In the genomic region with DNA sequence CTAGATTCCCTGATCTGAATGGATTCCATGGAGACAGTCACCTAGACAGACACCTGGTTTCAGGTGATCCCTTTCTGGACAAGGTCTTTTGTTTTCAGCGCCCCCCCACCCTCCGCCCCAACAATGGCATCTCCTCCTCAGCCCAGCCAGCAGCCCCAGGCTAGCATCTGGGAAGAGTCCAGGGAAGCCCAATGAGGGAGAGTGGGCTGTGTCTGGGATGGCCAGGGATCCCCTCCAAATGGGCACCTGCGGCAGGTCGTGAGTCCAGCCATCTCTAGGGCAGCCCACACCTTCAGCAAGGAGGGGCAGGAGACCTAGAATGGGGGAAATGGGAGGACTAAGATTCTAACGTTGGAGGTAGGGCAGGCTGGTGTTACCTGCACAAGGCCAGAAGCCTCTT, we compare ENCODE assay signal across 14 cellular contexts. TPM values are rescaled to one million over a fixed set of nuclear protein-coding genes. Genes with fewer than 3 reads are reported as not detected.
DNase-seq lines count a peak whose midpoint lies in the region; ATAC-seq and TF ChIP-seq lines count a peak whose summit lies in the region.
"Had no signal": no experiment of that assay in that cellular context is flagged by ENCODE, and none has a peak within 500 bp of the region (broad histone marks: within the 10 kb centered on the region; RNA-seq: fewer than 3 reads in every experiment).

No MANE protein-coding gene starts in this region.

- TF ChIP-seq CTCF in Caco-2 (IDR thresholded peaks at IDR 0.05; ENCODE audit: insufficient read depth in 1 of 2, low read depth in 1 of 2, low read length in 1 of 2, severe bottlenecking in 1 of 2, unreplicated experiment in 1 of 2), result no peak
- TF ChIP-seq CTCF in WTC11 (IDR thresholded peaks at IDR 0.05), result no peak
- no peak for TF ChIP-seq CTCF in psoas muscle (IDR thresholded peaks at IDR 0.05)

- no peak overlapping the region for H3K27ac ChIP-seq in iPS-18a (ENCODE audit: low read length)
- H3K27ac ChIP-seq in psoas muscle, result no peak overlapping the region
- H3K27ac ChIP-seq: epithelial cell of prostate had no signal

- POLR2A ChIA-PET in Caco-2 (lab: Charles Lee) (no interaction called here), WTC11 (lab: Charles Lee) (no interaction called here)

- no peaks in the 10 kb centered on the region for H3K9me3 ChIP-seq in Caco-2
- no peaks in the 10 kb centered on the region for H3K9me3 ChIP-seq in iPS-18a (ENCODE audit: control insufficient read depth, low read depth, low read length)
- H3K9me3 ChIP-seq in psoas muscle, result no peaks in the 10 kb centered on the region
- H3K9me3 ChIP-seq: BE2C had no signal

- peak overlapping the region; percentile 67 for H3K4me3 Mint-ChIP-seq in Caco-2 (ENCODE audit: unreplicated experiment)
- peak overlapping the region; percentile 61 for H3K4me3 Mint-ChIP-seq in WTC11
- H3K4me3 Mint-ChIP-seq: activated CD4-positive, alpha-beta T cell treated with anti-CD3 and anti-CD28 coated beads, Interleukin-2, amount 10 ng/mL, durations not matched to agents 7 days and 5 days had no signal

- H3K36me3 ChIP-seq in Caco-2 (ENCODE audit: control insufficient read depth, insufficient read depth, low read length) (no peaks in the 10 kb centered on the region), iPS-18a (ENCODE audit: control insufficient read depth, low read depth, low read length) (no peaks in the 10 kb centered on the region), psoas muscle (ENCODE audit: insufficient read depth in 1 of 2, low read depth in 1 of 2) (no peaks in the 10 kb centered on the region)
- H3K36me3 ChIP-seq: BE2C had no signal

- no peaks in the 10 kb centered on the region for H3K4me1 Mint-ChIP-seq in Caco-2 (ENCODE audit: low read depth, unreplicated experiment)
- H3K4me1 Mint-ChIP-seq in WTC11, result peaks cover 75% of the 10 kb centered on the region
- H3K4me1 Mint-ChIP-seq: activated CD4-positive, alpha-beta T cell treated with anti-CD3 and anti-CD28 coated beads, Interleukin-2, amount 10 ng/mL, durations not matched to agents 7 days and 5 days had no signal

- H3K27me3 ChIP-seq in Caco-2 (replicated peaks; ENCODE audit: control insufficient read depth, insufficient read depth, low read length) (0 out of 2 replicates have a peak, but pooled peaks cover 1% of the 10 kb centered on the region), iPS-18a (ENCODE audit: control insufficient read depth, insufficient read depth, low read length) (peaks cover 25% of the 10 kb centered on the region), psoas muscle (ENCODE audit: insufficient read depth in 3 of 3, low read length in 2 of 3) (no peaks in the 10 kb centered on the region)

- 59 to 73% (median 68%) methylated on average over 5 of the region's 5 CpGs for WGBS in psoas muscle, 3 donors

- H3K36me3 Mint-ChIP-seq in Caco-2 (ENCODE audit: insufficient read depth, unreplicated experiment), result no peaks in the 10 kb centered on the region
- H3K36me3 Mint-ChIP-seq in WTC11, result no peaks in the 10 kb centered on the region

- H3K27ac Mint-ChIP-seq in Caco-2 (ENCODE audit: unreplicated experiment) (no peak overlapping the region), WTC11 (no peak overlapping the region)
- H3K27ac Mint-ChIP-seq: activated CD4-positive, alpha-beta T cell treated with anti-CD3 and anti-CD28 coated beads, Interleukin-2, amount 10 ng/mL, durations not matched to agents 7 days and 5 days had no signal

- H3K27me3 Mint-ChIP-seq in Caco-2 (ENCODE audit: insufficient read depth, unreplicated experiment) (peaks cover 24% of the 10 kb centered on the region), WTC11 (ENCODE audit: low read depth) (peaks cover 18% of the 10 kb centered on the region)

- intact Hi-C loops in Caco-2 (cut with micrococcal nuclease; ENCODE audit: unreplicated experiment) (loop anchor here (5.0 kb wide), 1 partner anchor 151 kb away; no protein-coding TSS in a partner anchor), psoas muscle (cut with DNase I) (loop anchor here (5.0 to 10.0 kb wide), 3 partner anchors 126 to 276 kb away; no protein-coding TSS in a partner anchor)

- H3K9me3 Mint-ChIP-seq in Caco-2 (ENCODE audit: unreplicated experiment) (no peaks in the 10 kb centered on the region), WTC11 (no peaks in the 10 kb centered on the region)
- H3K9me3 Mint-ChIP-seq: activated CD4-positive, alpha-beta T cell treated with anti-CD3 and anti-CD28 coated beads, Interleukin-2, amount 10 ng/mL, durations not matched to agents 7 days and 5 days had no signal

- H3K4me3 ChIP-seq in Caco-2 (ENCODE audit: low read depth, low read length) (no peak overlapping the region), iPS-18a (ENCODE audit: low read length) (peak overlapping the region; percentile 54), psoas muscle (peak overlapping the region; percentile 80)

- no peaks in the 10 kb centered on the region; the same call in 1 of the 2 replicates for H3K4me1 ChIP-seq in Caco-2
- H3K4me1 ChIP-seq in iPS-18a (ENCODE audit: control insufficient read depth, low read depth, low read length), result peaks cover 27% of the 10 kb centered on the region
- peaks cover 18% of the 10 kb centered on the region for H3K4me1 ChIP-seq in psoas muscle
- H3K4me1 ChIP-seq: BE2C had no signal

- no peak overlapping the region for H3K9ac ChIP-seq in iPS-18a (ENCODE audit: low read length)

- ATAC-seq in WTC11 (no peak), psoas muscle (no peak), GM18498 (IDR thresholded peaks at IDR 0.05; ENCODE audit: unreplicated experiment) (no peak), GM19397 (IDR thresholded peaks at IDR 0.05; ENCODE audit: unreplicated experiment) (no peak)
- ATAC-seq: PC-3 had no signal

- CTCF ChIA-PET in Caco-2 (lab: Charles Lee), result no interaction called here
- CTCF ChIA-PET in WTC11 (lab: Charles Lee), result interaction anchor here (1.4 kb wide), 1 partner anchor 54 kb away, joined by 6 read pairs; no protein-coding TSS in a partner anchor

- DNase-seq in Caco-2 (no peak), WTC11 (ENCODE audit: low spot score) (no peak), psoas muscle (no peak), islet precursor cell (no peak), DMS79 treated with DMSO at 0.1 percent for 48 hours (lab: John Stamatoyannopoulos, UW) (no peak)
- DNase-seq: activated CD4-positive, alpha-beta T cell treated with anti-CD3 and anti-CD28 coated beads, Interleukin-2, amount 10 ng/mL, durations not matched to agents 7 days and 5 days; BE2C; PC-3; stimulated activated CD4-positive, alpha-beta T cell treated with anti-CD3 and anti-CD28 coated beads, Interleukin-12 subunit alpha, Interleukin-12 subunit beta, amount 100 ng/mL, for 4 hours; T-helper 1 cell had no signal

- no TSS peak for BruUV-seq in Caco-2 (replicated peaks; lab: Mats Ljungman, UMichigan)

TF ChIP-seq in WTC11, 78 proteins besides CTCF, POLR2A, EP300 and RAD21:
- TF ChIP-seq PRRX2 (CRISPR knock-in tag; IDR thresholded peaks at IDR 0.05) (no peak), NR2C2 (CRISPR knock-in tag; IDR thresholded peaks at IDR 0.05) (no peak), SP1 (CRISPR knock-in tag; conservative IDR thresholded peaks at IDR 0.05) (no peak)
- TF ChIP-seq, protein P1, sequence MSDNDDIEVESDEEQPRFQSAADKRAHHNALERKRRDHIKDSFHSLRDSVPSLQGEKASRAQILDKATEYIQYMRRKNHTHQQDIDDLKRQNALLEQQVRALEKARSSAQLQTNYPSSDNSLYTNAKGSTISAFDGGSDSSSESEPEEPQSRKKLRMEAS (CRISPR knock-in tag; IDR thresholded peaks at IDR 0.05), result no peak
- TF ChIP-seq, protein P2, sequence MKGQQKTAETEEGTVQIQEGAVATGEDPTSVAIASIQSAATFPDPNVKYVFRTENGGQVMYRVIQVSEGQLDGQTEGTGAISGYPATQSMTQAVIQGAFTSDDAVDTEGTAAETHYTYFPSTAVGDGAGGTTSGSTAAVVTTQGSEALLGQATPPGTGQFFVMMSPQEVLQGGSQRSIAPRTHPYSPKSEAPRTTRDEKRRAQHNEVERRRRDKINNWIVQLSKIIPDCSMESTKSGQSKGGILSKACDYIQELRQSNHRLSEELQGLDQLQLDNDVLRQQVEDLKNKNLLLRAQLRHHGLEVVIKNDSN (CRISPR knock-in tag; IDR thresholded peaks at IDR 0.05), result no peak
- TF ChIP-seq, protein P3, sequence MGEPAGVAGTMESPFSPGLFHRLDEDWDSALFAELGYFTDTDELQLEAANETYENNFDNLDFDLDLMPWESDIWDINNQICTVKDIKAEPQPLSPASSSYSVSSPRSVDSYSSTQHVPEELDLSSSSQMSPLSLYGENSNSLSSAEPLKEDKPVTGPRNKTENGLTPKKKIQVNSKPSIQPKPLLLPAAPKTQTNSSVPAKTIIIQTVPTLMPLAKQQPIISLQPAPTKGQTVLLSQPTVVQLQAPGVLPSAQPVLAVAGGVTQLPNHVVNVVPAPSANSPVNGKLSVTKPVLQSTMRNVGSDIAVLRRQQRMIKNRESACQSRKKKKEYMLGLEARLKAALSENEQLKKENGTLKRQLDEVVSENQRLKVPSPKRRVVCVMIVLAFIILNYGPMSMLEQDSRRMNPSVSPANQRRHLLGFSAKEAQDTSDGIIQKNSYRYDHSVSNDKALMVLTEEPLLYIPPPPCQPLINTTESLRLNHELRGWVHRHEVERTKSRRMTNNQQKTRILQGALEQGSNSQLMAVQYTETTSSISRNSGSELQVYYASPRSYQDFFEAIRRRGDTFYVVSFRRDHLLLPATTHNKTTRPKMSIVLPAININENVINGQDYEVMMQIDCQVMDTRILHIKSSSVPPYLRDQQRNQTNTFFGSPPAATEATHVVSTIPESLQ (CRISPR knock-in tag; IDR thresholded peaks at IDR 0.05), result no peak
- TF ChIP-seq, protein P4, sequence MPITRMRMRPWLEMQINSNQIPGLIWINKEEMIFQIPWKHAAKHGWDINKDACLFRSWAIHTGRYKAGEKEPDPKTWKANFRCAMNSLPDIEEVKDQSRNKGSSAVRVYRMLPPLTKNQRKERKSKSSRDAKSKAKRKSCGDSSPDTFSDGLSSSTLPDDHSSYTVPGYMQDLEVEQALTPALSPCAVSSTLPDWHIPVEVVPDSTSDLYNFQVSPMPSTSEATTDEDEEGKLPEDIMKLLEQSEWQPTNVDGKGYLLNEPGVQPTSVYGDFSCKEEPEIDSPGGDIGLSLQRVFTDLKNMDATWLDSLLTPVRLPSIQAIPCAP (CRISPR knock-in tag; IDR thresholded peaks at IDR 0.05), result no peak
TF ChIP-seq in WTC11: peak in this region for 0.

RNA-seq across cellular contexts. Expression of a gene that starts 1.2 kb away (rescaled TPM):
- total RNA-seq in Caco-2 (2022), result 0.14 and 0.21 TPM in 2 replicates
- total RNA-seq in WTC11 (2021), result 4.7 to 5.7 TPM (median 5.3 TPM) in 3 replicates
- total RNA-seq in psoas muscle, result 10 to 100 TPM in 2 of 4 donors, 1 to 10 TPM in 2; 3.0 to 24.4 (median 9.7) TPM
- 1 to 10 TPM; 4.2 to 8.2 (median 6.0) TPM for polyA plus RNA-seq in psoas muscle
- total RNA-seq: activated CD4-positive, alpha-beta T cell treated with anti-CD3 and anti-CD28 coated beads, Interleukin-2, amount 10 ng/mL, durations not matched to agents 7 days and 5 days had no signal
